ENCODE assay signal across 12 cellular contexts in the genomic region with DNA sequence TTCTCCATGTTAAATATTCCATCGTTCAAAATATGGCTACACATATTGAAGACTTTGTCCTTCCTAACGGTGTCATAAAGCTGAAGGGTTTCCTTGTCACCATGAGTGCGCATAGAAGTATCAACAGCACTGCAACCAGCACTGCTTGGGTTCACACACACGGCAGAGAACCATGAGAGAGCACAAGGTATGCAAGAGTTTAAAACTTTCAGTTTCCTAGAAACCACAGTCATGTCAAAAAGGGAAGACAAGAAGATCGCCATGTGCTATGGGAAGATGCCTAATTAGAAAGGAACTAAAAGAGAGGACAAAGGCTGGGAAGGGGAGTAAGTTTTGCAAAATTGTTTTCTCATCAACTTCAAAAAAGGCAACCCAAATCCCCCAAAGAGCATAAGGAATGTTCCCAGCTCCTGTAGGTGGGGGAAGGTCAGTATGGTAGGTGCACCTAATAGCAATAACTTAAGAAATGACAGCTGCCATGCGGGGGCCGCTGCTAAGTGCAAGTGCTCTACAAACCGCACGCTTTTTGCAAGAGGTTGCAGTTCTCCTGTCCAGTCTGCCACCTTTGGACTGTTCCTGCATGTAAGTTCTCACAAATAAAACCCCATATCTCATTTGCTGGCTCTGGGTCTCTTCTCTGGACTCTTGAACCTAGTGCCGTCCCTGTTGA.
DNase-seq lines count a peak whose midpoint lies in the region; ATAC-seq and TF ChIP-seq lines count a peak whose summit lies in the region.
"Had no signal": no experiment of that assay in that cellular context is flagged by ENCODE, and none has a peak within 500 bp of the region (broad histone marks: within the 10 kb centered on the region; RNA-seq: fewer than 3 reads in every experiment).

No MANE protein-coding gene starts in this region.

- H3K27ac ChIP-seq in esophagus squamous epithelium (no peak overlapping the region), colonic mucosa (no peak overlapping the region)
- H3K27ac ChIP-seq: thoracic aorta had no signal

- H3K4me1 ChIP-seq in esophagus squamous epithelium, result no peaks in the 10 kb centered on the region
- no peaks in the 10 kb centered on the region for H3K4me1 ChIP-seq in colonic mucosa

- WGBS in esophagus squamous epithelium, 2 donors, result 77 to 84% methylated on average over 9 to 10 of the region's 10 CpGs

- H3K36me3 ChIP-seq in esophagus squamous epithelium (no peaks in the 10 kb centered on the region), colonic mucosa (no peaks in the 10 kb centered on the region)
- H3K36me3 ChIP-seq: thoracic aorta had no signal

- ATAC-seq in GM21717 (IDR thresholded peaks at IDR 0.05; ENCODE audit: unreplicated experiment), result peak; percentile 74
- peak; percentile 66 for ATAC-seq in HG03521 (IDR thresholded peaks at IDR 0.05; ENCODE audit: unreplicated experiment)
- ATAC-seq in natural killer cell, result no peak
- no peak for ATAC-seq in T-cell (replicated peaks in 1 of 4)
- ATAC-seq: WTC11 had no signal

- TF ChIP-seq POLR2A in esophagus squamous epithelium (IDR thresholded peaks at IDR 0.05), result no peak

- no peak overlapping the region for H3K9ac ChIP-seq in colonic mucosa (ENCODE audit: low read depth in 2 of 2, low read length in 2 of 2)

- H3K4me1 Mint-ChIP-seq in activated CD4-positive, alpha-beta memory T cell treated with anti-CD3 and anti-CD28 coated beads, Interleukin-2, amount 10 ng/mL, durations not matched to agents 7 days and 5 days, result peaks cover 44% of the 10 kb centered on the region
- peaks cover 9% of the 10 kb centered on the region for H3K4me1 Mint-ChIP-seq in activated CD4-positive, alpha-beta memory T cell treated with anti-CD3 and anti-CD28 coated beads for 36 hours (ENCODE audit: low read depth)
- H3K4me1 Mint-ChIP-seq in natural killer cell, result peaks cover 39 to 58% of the 10 kb centered on the region in 2 donors
- H3K4me1 Mint-ChIP-seq in T-cell, result peaks cover 9 to 30% (median 14%) of the 10 kb centered on the region in 3 donors

- H3K4me3 Mint-ChIP-seq in activated CD4-positive, alpha-beta memory T cell treated with anti-CD3 and anti-CD28 coated beads, Interleukin-2, amount 10 ng/mL, durations not matched to agents 7 days and 5 days, result no peak overlapping the region
- no peak overlapping the region for H3K4me3 Mint-ChIP-seq in activated CD4-positive, alpha-beta memory T cell treated with anti-CD3 and anti-CD28 coated beads for 36 hours
- H3K4me3 Mint-ChIP-seq in natural killer cell (peak overlapping the region; percentile 5), T-cell (no peak overlapping the region)
- H3K4me3 Mint-ChIP-seq: WTC11 had no signal

- H3K9me3 ChIP-seq in esophagus squamous epithelium (no peaks in the 10 kb centered on the region), colonic mucosa (no peaks in the 10 kb centered on the region)
- H3K9me3 ChIP-seq: thoracic aorta had no signal

- no peak for DNase-seq in activated CD4-positive, alpha-beta memory T cell treated with anti-CD3 and anti-CD28 coated beads, Interleukin-2, amount 10 ng/mL, durations not matched to agents 7 days and 5 days
- DNase-seq in activated CD4-positive, alpha-beta memory T cell treated with anti-CD3 and anti-CD28 coated beads for 36 hours, result no peak
- DNase-seq in natural killer cell (no peak), T-cell (no peak), esophagus squamous epithelium (lab: John Stamatoyannopoulos, UW) (no peak), colonic mucosa (no peak)
- DNase-seq: erythroblast, SHP77 had no signal

- intact Hi-C loops in activated CD4-positive, alpha-beta memory T cell treated with anti-CD3 and anti-CD28 coated beads for 36 hours (cut with micrococcal nuclease), result no loop called here
- intact Hi-C loops in natural killer cell (cut with micrococcal nuclease), result loop anchor here (2.0 kb wide), 2 partner anchors 89 to 135 kb away; no protein-coding TSS in a partner anchor
- intact Hi-C loops in esophagus squamous epithelium (cut with DNase I), result no loop called here
- intact Hi-C loops in colonic mucosa (cut with DNase I), result no loop called here

- H3K36me3 Mint-ChIP-seq in activated CD4-positive, alpha-beta memory T cell treated with anti-CD3 and anti-CD28 coated beads, Interleukin-2, amount 10 ng/mL, durations not matched to agents 7 days and 5 days (ENCODE audit: low read depth), result peaks cover 8% of the 10 kb centered on the region
- H3K36me3 Mint-ChIP-seq in activated CD4-positive, alpha-beta memory T cell treated with anti-CD3 and anti-CD28 coated beads for 36 hours, result no peaks in the 10 kb centered on the region
- no peaks in the 10 kb centered on the region for H3K36me3 Mint-ChIP-seq in natural killer cell
- no peaks in the 10 kb centered on the region for H3K36me3 Mint-ChIP-seq in T-cell
- H3K36me3 Mint-ChIP-seq: WTC11 had no signal

- CTCF ChIA-PET in activated CD4-positive, alpha-beta memory T cell treated with anti-CD3 and anti-CD28 coated beads, Interleukin-2, amount 10 ng/mL, durations not matched to agents 7 days and 5 days (lab: Charles Lee), result no interaction called here
- CTCF ChIA-PET in activated CD4-positive, alpha-beta memory T cell treated with anti-CD3 and anti-CD28 coated beads for 36 hours (lab: Charles Lee), result interaction anchor here (0.9 kb wide), 1 partner anchor 17 kb away, joined by 3 read pairs; no protein-coding TSS in a partner anchor
- CTCF ChIA-PET in T-cell (lab: Charles Lee), result no interaction called here

- TF ChIP-seq CTCF in natural killer cell (IDR thresholded peaks at IDR 0.05) (no peak), esophagus squamous epithelium (IDR thresholded peaks at IDR 0.05) (no peak), colonic mucosa (IDR thresholded peaks at IDR 0.05) (no peak)

- peaks cover 4% of the 10 kb centered on the region for H3K9me3 Mint-ChIP-seq in activated CD4-positive, alpha-beta memory T cell treated with anti-CD3 and anti-CD28 coated beads, Interleukin-2, amount 10 ng/mL, durations not matched to agents 7 days and 5 days
- H3K9me3 Mint-ChIP-seq in activated CD4-positive, alpha-beta memory T cell treated with anti-CD3 and anti-CD28 coated beads for 36 hours, result no peaks in the 10 kb centered on the region
- H3K9me3 Mint-ChIP-seq in natural killer cell (no peaks in the 10 kb centered on the region), T-cell (no peaks in the 10 kb centered on the region)

- POLR2A ChIA-PET in activated CD4-positive, alpha-beta memory T cell treated with anti-CD3 and anti-CD28 coated beads, Interleukin-2, amount 10 ng/mL, durations not matched to agents 7 days and 5 days (lab: Charles Lee), result interaction anchor here (1.1 to 2.5 kb wide), 4 partner anchors 17 to 336 kb away, joined by 3 to 15 read pairs (median 6); a partner anchor contains a TSS
- POLR2A ChIA-PET in activated CD4-positive, alpha-beta memory T cell treated with anti-CD3 and anti-CD28 coated beads for 36 hours (lab: Charles Lee), result no interaction called here
- POLR2A ChIA-PET in T-cell (lab: Charles Lee), result interaction anchor here in 1 of 2 donors (0.5 kb wide), 1 partner anchor 173 kb away, joined by 3 read pairs; no protein-coding TSS in a partner anchor

- peak overlapping the region; percentile 78 for H3K27ac Mint-ChIP-seq in activated CD4-positive, alpha-beta memory T cell treated with anti-CD3 and anti-CD28 coated beads, Interleukin-2, amount 10 ng/mL, durations not matched to agents 7 days and 5 days
- no peak overlapping the region for H3K27ac Mint-ChIP-seq in activated CD4-positive, alpha-beta memory T cell treated with anti-CD3 and anti-CD28 coated beads for 36 hours
- H3K27ac Mint-ChIP-seq in natural killer cell, result peak overlapping the region; percentile 77 to 79
- H3K27ac Mint-ChIP-seq in T-cell, result peak overlapping the region in 1 of 2 donors; percentile 64
- H3K27ac Mint-ChIP-seq: WTC11 had no signal

- H3K27me3 Mint-ChIP-seq in activated CD4-positive, alpha-beta memory T cell treated with anti-CD3 and anti-CD28 coated beads, Interleukin-2, amount 10 ng/mL, durations not matched to agents 7 days and 5 days, result peaks cover 3% of the 10 kb centered on the region
- peaks cover 1% of the 10 kb centered on the region for H3K27me3 Mint-ChIP-seq in activated CD4-positive, alpha-beta memory T cell treated with anti-CD3 and anti-CD28 coated beads for 36 hours
- H3K27me3 Mint-ChIP-seq in natural killer cell (ENCODE audit: low read depth in 2 of 2) (no peaks in the 10 kb centered on the region), T-cell (no peaks in the 10 kb centered on the region)

- H3K4me3 ChIP-seq in esophagus squamous epithelium, result no peak overlapping the region
- no peak overlapping the region for H3K4me3 ChIP-seq in colonic mucosa
- H3K4me3 ChIP-seq: thoracic aorta had no signal

- H3K27me3 ChIP-seq in esophagus squamous epithelium (no peaks in the 10 kb centered on the region), colonic mucosa (no peaks in the 10 kb centered on the region)

Comparison
In these comparisons a context has a peak if more than half of its experiments do, and no peak if none do; other contexts are left out.
1. ATAC-seq: peak in GM21717 (single experiment) and HG03521 (single experiment); none in natural killer cell (0 of 3) and T-cell (0 of 4).